15 cellular contexts compared by ENCODE assay signal in the genomic region with DNA sequence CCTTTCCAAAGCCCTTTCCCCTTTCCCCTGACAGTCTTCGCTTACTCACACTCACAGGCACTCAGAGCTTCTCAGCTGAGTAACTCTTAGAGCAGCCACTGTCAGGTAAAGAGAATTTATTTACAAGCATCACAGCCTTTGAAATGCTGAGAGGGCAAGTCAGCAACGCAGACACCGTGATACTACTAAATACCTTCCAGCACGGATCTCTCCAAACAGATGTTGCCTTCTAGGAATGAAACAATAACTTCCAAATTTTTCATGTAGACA.
DNase-seq lines count a peak whose midpoint lies in the region; ATAC-seq and TF ChIP-seq lines count a peak whose summit lies in the region.
"Had no signal": no experiment of that assay in that cellular context is flagged by ENCODE, and none has a peak within 500 bp of the region (broad histone marks: within the 10 kb centered on the region; RNA-seq: fewer than 3 reads in every experiment).

No MANE protein-coding gene starts in this region.

- POLR2A ChIA-PET in WTC11 (lab: Charles Lee), result no interaction called here

- peak overlapping the region; percentile 74 for H3K27ac Mint-ChIP-seq in WTC11

- peaks cover 3% of the 10 kb centered on the region; the same call in 1 of the 2 replicates for H3K36me3 Mint-ChIP-seq in WTC11
- H3K36me3 Mint-ChIP-seq: natural killer cell treated with Interleukin-12 subunit alpha and Interleukin-12 subunit beta and Interleukin-15 and Interleukin-18, amount 100 ng/mL, for 72 hours had no signal

- no peaks in the 10 kb centered on the region for H3K27me3 Mint-ChIP-seq in WTC11 (ENCODE audit: low read depth)
- H3K27me3 Mint-ChIP-seq: natural killer cell treated with Interleukin-12 subunit alpha and Interleukin-12 subunit beta and Interleukin-15 and Interleukin-18, amount 100 ng/mL, for 72 hours had no signal

- no peaks in the 10 kb centered on the region for H3K9me3 Mint-ChIP-seq in WTC11

- in situ Hi-C loops in ACHN (cut with HindIII; ENCODE audit: low pct_ligation_motif_present, low pct_unique_long_range_greater_than_20kb, low sequenced_read_pairs), result no loop called here

- CTCF ChIA-PET in WTC11 (lab: Charles Lee), result no interaction called here

- peak; percentile 56 for DNase-seq in ACHN
- peak; percentile 67 for DNase-seq in HPDE6-E6E7 (ENCODE audit: extremely low spot score)
- no peak for DNase-seq in WTC11 (ENCODE audit: low spot score)
- DNase-seq in kidney tubule cell (ENCODE audit: low spot score), result peak; percentile 97
- DNase-seq in NCI-H2196 (lab: John Stamatoyannopoulos, UW; ENCODE audit: unreplicated experiment), result no peak
- no peak for DNase-seq in inferior parietal cortex (ENCODE audit: extremely low spot score)
- no peak for DNase-seq in activated CD4-positive, alpha-beta T cell treated with anti-CD3 and anti-CD28 coated beads, Interleukin-2, amount 50 U/mL, for 48 hours
- no peak for DNase-seq in iPS-NIHi11 (ENCODE audit: low spot score)
- DNase-seq: activated CD4-positive, alpha-beta T cell treated with anti-CD3 and anti-CD28 coated beads, Interleukin-2, amount 50 U/mL, for 1 hour; colonic mucosa; heart left ventricle; retina; stimulated activated CD4-positive, alpha-beta T cell treated with anti-CD3 and anti-CD28 coated beads, Interleukin-4, amount 100 ng/mL, for 1 hour; transverse colon had no signal

- H3K4me3 Mint-ChIP-seq in WTC11, result no peak overlapping the region
- H3K4me3 Mint-ChIP-seq: natural killer cell treated with Interleukin-12 subunit alpha and Interleukin-12 subunit beta and Interleukin-15 and Interleukin-18, amount 100 ng/mL, for 72 hours had no signal

- ATAC-seq in WTC11, result no peak; the same call in 1 of the 2 replicates
- ATAC-seq: natural killer cell treated with Interleukin-12 subunit alpha and Interleukin-12 subunit beta and Interleukin-15 and Interleukin-18, amount 100 ng/mL, for 72 hours had no signal

- TF ChIP-seq CTCF in WTC11 (IDR thresholded peaks at IDR 0.05), result no peak

- H3K4me1 Mint-ChIP-seq in WTC11, result peaks cover 83% of the 10 kb centered on the region

TF ChIP-seq in WTC11, 78 proteins besides CTCF, POLR2A, EP300 and RAD21:
- TF ChIP-seq TP53 (CRISPR knock-in tag; IDR thresholded peaks at IDR 0.05) (no peak), EMX1 (CRISPR knock-in tag; IDR thresholded peaks at IDR 0.05) (no peak), JAZF1 (CRISPR knock-in tag; IDR thresholded peaks at IDR 0.05) (no peak), NFE2L1 (CRISPR knock-in tag; IDR thresholded peaks at IDR 0.05) (no peak), ETV6 (CRISPR knock-in tag; IDR thresholded peaks at IDR 0.05) (no peak), ZNF416 (CRISPR knock-in tag; IDR thresholded peaks at IDR 0.05) (no peak)
- TF ChIP-seq, protein P1, sequence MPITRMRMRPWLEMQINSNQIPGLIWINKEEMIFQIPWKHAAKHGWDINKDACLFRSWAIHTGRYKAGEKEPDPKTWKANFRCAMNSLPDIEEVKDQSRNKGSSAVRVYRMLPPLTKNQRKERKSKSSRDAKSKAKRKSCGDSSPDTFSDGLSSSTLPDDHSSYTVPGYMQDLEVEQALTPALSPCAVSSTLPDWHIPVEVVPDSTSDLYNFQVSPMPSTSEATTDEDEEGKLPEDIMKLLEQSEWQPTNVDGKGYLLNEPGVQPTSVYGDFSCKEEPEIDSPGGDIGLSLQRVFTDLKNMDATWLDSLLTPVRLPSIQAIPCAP (CRISPR knock-in tag; IDR thresholded peaks at IDR 0.05), result no peak
TF ChIP-seq in WTC11: peak in this region for 0.

Comparison
In these comparisons a context has a peak if more than half of its experiments do, and no peak if none do; other contexts are left out.
1. DNase-seq: peak in ACHN (single experiment), HPDE6-E6E7 (single experiment) and kidney tubule cell (single experiment); none in WTC11 (single experiment), NCI-H2196 (single experiment), inferior parietal cortex (single experiment), activated CD4-positive, alpha-beta T cell treated with anti-CD3 and anti-CD28 coated beads, Interleukin-2, amount 50 U/mL, for 48 hours (0 of 2) and iPS-NIHi11 (single experiment).